8 cellular contexts compared by ENCODE assay signal in the genomic region with DNA sequence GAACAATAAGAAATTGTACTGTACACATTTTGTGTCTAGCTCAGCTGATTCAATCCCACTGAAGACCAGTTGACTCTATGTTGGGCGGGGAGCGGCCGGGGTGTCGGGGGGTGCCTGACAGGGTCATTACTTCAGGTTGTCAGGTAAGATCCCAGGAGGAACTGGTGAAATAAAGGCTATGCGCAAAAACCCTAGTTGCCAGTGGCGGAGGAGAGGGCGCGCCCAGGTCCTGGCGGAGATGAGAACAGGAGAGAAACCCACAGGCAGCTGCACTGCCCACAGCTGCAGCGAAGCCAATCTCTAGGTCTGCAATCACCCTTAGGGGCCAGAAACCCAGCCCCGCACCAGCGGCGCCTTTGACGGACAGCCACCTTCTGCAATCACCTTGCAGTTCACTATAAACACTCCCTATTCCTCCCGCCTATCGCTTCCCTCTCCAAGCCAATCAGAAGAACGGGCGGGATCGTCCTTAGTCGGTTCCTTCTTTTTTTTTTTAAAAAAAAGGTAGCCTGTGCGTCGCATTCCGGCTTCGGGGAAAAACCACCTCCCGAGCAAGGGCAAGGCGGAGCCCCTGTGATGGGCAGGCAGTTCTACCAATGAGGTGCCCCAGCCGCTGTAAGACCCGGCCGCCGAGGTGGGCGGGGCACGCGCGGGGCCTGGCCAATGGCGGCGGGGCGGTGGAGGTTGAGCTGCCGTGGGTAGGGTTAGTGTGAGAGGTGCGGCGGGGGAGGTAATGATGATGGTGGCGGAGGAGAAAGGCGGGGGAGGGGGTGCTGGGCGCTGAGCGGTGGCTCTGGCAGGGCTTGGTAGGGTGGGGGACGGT. TPM values are rescaled to one million over a fixed set of nuclear protein-coding genes. Genes with fewer than 3 reads are reported as not detected.
DNase-seq lines count a peak whose midpoint lies in the region; ATAC-seq, FAIRE-seq and TF ChIP-seq lines count a peak whose summit lies in the region.

EHBP1 (plus strand) TSS at position 707 of the 823 bp plus-strand sequence. CDS start 1,479 bp downstream, outside the sequence.

- peaks cover 3% of the 10 kb centered on the region for H3K9me3 Mint-ChIP-seq in chondrocyte (ENCODE audit: low read depth)

- no peaks in the 10 kb centered on the region for H3K27me3 Mint-ChIP-seq in chondrocyte (ENCODE audit: low read depth)

- peak; percentile 99 for DNase-seq in AML-193 (lab: John Stamatoyannopoulos, UW)
- DNase-seq in NCI-H510A treated with DMSO at 0.1 percent for 48 hours (lab: John Stamatoyannopoulos, UW), result peak; percentile 98
- peak; percentile 93 to 96 for DNase-seq in activated CD4-positive, alpha-beta T cell treated with anti-CD3 and anti-CD28 coated beads for 24 hours (ENCODE audit: low read depth in 2 of 2)
- peak; percentile 99 for DNase-seq in chondrocyte (ENCODE audit: low spot score)
- DNase-seq in keratinocyte (ENCODE audit: low read depth, low spot score), result peak; percentile 98
- DNase-seq in stimulated activated CD4-positive, alpha-beta T cell treated with anti-CD3 and anti-CD28 coated beads, Interleukin-15, amount 100 ng/mL, for 1 hour (ENCODE audit: low read depth in 1 of 2, low spot score in 1 of 2), result peak; percentile 97 to 98

- H3K4me3 ChIP-seq in keratinocyte (ENCODE audit: control insufficient read depth in 2 of 3, extremely low read depth in 1 of 3, insufficient read depth in 2 of 3, low read depth in 1 of 3, low read length in 3 of 3), result peak within 1 kb of the TSS; percentile 93 to 96 (median 94)

- peak; percentile 97 for ATAC-seq in HG03439 (IDR thresholded peaks at IDR 0.05; ENCODE audit: unreplicated experiment)

- peaks cover 3 to 11% of the 10 kb centered on the region in 2 experiments for H3K36me3 ChIP-seq in keratinocyte (ENCODE audit: control insufficient read depth in 2 of 2, extremely low read depth in 1 of 2, insufficient read depth in 2 of 2, low read length in 2 of 2)

- TF ChIP-seq POLR2A in GM19193 (IDR thresholded peaks at IDR 0.05; ENCODE audit: extremely low read depth, insufficient read depth, insufficient read length), result peak; percentile 76

- peak within 1 kb of the TSS; percentile 83 for H3K9ac ChIP-seq in keratinocyte (ENCODE audit: control insufficient read depth, extremely low read depth, insufficient read depth, low read length)

- dilution Hi-C loops in keratinocyte (cut with MboI; ENCODE audit: extremely low pct_ligation_motif_present, low sequenced_read_pairs), result loop anchor here (10.0 kb wide), 1 partner anchor 60 kb away; no protein-coding TSS in a partner anchor

- peaks cover 21% of the 10 kb centered on the region for H3K4me1 ChIP-seq in keratinocyte (ENCODE audit: control insufficient read depth, extremely low read depth, insufficient read depth, low read length)

- no peaks in the 10 kb centered on the region for H4K20me1 ChIP-seq in keratinocyte (ENCODE audit: control insufficient read depth, extremely low read depth, insufficient read depth, low read length)

- peaks cover 8% of the 10 kb centered on the region for H3K36me3 Mint-ChIP-seq in chondrocyte (ENCODE audit: low read depth)

- H3K27me3 ChIP-seq in keratinocyte (ENCODE audit: control insufficient read depth, extremely low read depth, insufficient read depth, low read length), result no peaks in the 10 kb centered on the region

- peak within 1 kb of the TSS; percentile 92 for H3K4me2 ChIP-seq in keratinocyte (ENCODE audit: control insufficient read depth, extremely low read depth, insufficient read depth, low read depth, low read length)

- H3K27ac ChIP-seq in keratinocyte (ENCODE audit: control insufficient read depth, insufficient read depth, low read length), result peak within 1 kb of the TSS; percentile 81

- peak within 1 kb of the TSS; percentile 86 for H3K4me3 Mint-ChIP-seq in chondrocyte (ENCODE audit: unreplicated experiment)

- peaks cover 3% of the 10 kb centered on the region for H3K9me3 ChIP-seq in keratinocyte (ENCODE audit: control insufficient read depth, low read depth, low read length)

- peak; percentile 94 for FAIRE-seq in keratinocyte (lab: Jason Lieb, UNC)

- H3K79me2 ChIP-seq in keratinocyte (ENCODE audit: control insufficient read depth, insufficient read depth, low read length), result peaks cover 43% of the 10 kb centered on the region

- TF ChIP-seq CTCF in chondrocyte (IDR thresholded peaks at IDR 0.05), result no peak
- no peak for TF ChIP-seq CTCF in keratinocyte (optimal IDR thresholded peaks at IDR 0.05 in 1 of 3, IDR thresholded peaks at IDR 0.05 in 1 of 3, conservative IDR thresholded peaks at IDR 0.05 in 1 of 3; ENCODE audit: extremely low read depth in 1 of 3, insufficient read depth in 2 of 3, low read length in 3 of 3)

- H3K4me1 Mint-ChIP-seq in chondrocyte (ENCODE audit: low read depth), result peaks cover 35% of the 10 kb centered on the region

- H2AFZ ChIP-seq in keratinocyte (ENCODE audit: control insufficient read depth, low read length), result peak within 1 kb of the TSS; percentile 79

- no peaks in the 10 kb centered on the region for H3K9me1 ChIP-seq in keratinocyte (ENCODE audit: control insufficient read depth, extremely low read depth, insufficient read depth, low read length)

- H3K27ac Mint-ChIP-seq in chondrocyte (ENCODE audit: unreplicated experiment), result peak within 1 kb of the TSS; percentile 93

RNA-seq across cellular contexts. Expression of gene EHBP1, which starts in this region (rescaled TPM):
- total RNA-seq in chondrocyte, result 44.8 to 54.9 TPM (median 48.6 TPM) in 3 replicates
- polyA plus RNA-seq in keratinocyte, result 42.3 to 78.5 TPM (median 59.0 TPM) in 3 replicates
- 180 TPM for polyA plus RNA-seq in keratinocyte (2011; ENCODE audit: low read depth)
- polyA plus RNA-seq in keratinocyte (2011; cell fraction: cytosol; rRNA removed), result 49.0 and 54.3 TPM in 2 replicates
- polyA plus RNA-seq in keratinocyte (2011; cell fraction: nucleus; rRNA removed), result 57.0 and 83.0 TPM in 2 replicates
- polyA plus RNA-seq in keratinocyte (2012; ENCODE audit: low replicate concordance), result 44.0 and 55.0 TPM in 2 replicates
- polyA minus RNA-seq in keratinocyte, result 25.4 to 122 TPM (median 60.8 TPM) in 3 replicates
- 55.1 TPM for polyA minus RNA-seq in keratinocyte (2011; cell fraction: cytosol; rRNA and poly(A)+ RNA removed)
- 74.2 and 175 TPM in 2 replicates for polyA minus RNA-seq in keratinocyte (2011; cell fraction: nucleus; rRNA and poly(A)+ RNA removed)

Comparison
In these comparisons a context has a peak if more than half of its experiments do, and no peak if none do; other contexts are left out.
1. Peak in every context shown above with its lines: DNase-seq, ATAC-seq, H3K4me3 ChIP-seq and H3K27ac ChIP-seq.